In genomic region chr2:178241852-178242551, GRCh38 we compare ENCODE assay signal across 9 cellular contexts. TPM values are rescaled to one million over a fixed set of nuclear protein-coding genes. Genes with fewer than 3 reads are reported as not detected.
A peak's percentile ranks its signal among the peaks of the same experiment; 100 is the strongest.
DNase-seq lines count a peak whose midpoint lies in the region; ATAC-seq and TF ChIP-seq lines count a peak whose summit lies in the region.
"Had no signal": no experiment of that assay in that cellular context is flagged by ENCODE, and none has a peak within 500 bp of the region (broad histone marks: within the 10 kb centered on the region; RNA-seq: fewer than 3 reads in every experiment).

No MANE protein-coding gene starts in this region.

- H3K9me3 Mint-ChIP-seq in Calu3 (ENCODE audit: low read depth, unreplicated experiment) (no peaks in the 10 kb centered on the region), chondrocyte (ENCODE audit: low read depth) (no peaks in the 10 kb centered on the region)
- H3K9me3 Mint-ChIP-seq: activated naive CD4-positive, alpha-beta T cell treated with anti-CD3 and anti-CD28 coated beads, Interleukin-2, amount 50 U/mL, for 72 hours had no signal

- peaks cover 4% of the 10 kb centered on the region for H3K4me1 ChIP-seq in lower lobe of right lung

- H3K36me3 ChIP-seq in lower lobe of right lung: no peaks in the 10 kb centered on the region

- H3K27me3 ChIP-seq in lower lobe of right lung (ENCODE audit: low read depth): no peaks in the 10 kb centered on the region

- H3K4me1 Mint-ChIP-seq in Calu3 (ENCODE audit: low read depth, unreplicated experiment) (peaks cover 10% of the 10 kb centered on the region), chondrocyte (ENCODE audit: low read depth) (peaks cover 29% of the 10 kb centered on the region)

- TF ChIP-seq CTCF in Calu3 (IDR thresholded peaks at IDR 0.05; ENCODE audit: unreplicated experiment) (no peak), chondrocyte (IDR thresholded peaks at IDR 0.05) (no peak), lower lobe of right lung (IDR thresholded peaks at IDR 0.05) (no peak)

- H3K36me3 Mint-ChIP-seq in Calu3 (ENCODE audit: insufficient read depth, unreplicated experiment) (no peaks in the 10 kb centered on the region), chondrocyte (ENCODE audit: low read depth) (no peaks in the 10 kb centered on the region)
- H3K36me3 Mint-ChIP-seq: activated naive CD4-positive, alpha-beta T cell treated with anti-CD3 and anti-CD28 coated beads, Interleukin-2, amount 50 U/mL, for 72 hours had no signal

- intact Hi-C loops in Calu3 (cut with micrococcal nuclease; ENCODE audit: unreplicated experiment): no loop called here
- intact Hi-C loops in lower lobe of right lung (cut with DNase I): no loop called here

- H3K27ac Mint-ChIP-seq in Calu3 (ENCODE audit: unreplicated experiment) (peak overlapping the region; percentile 58), chondrocyte (ENCODE audit: unreplicated experiment) (peak overlapping the region; percentile 97)
- H3K27ac Mint-ChIP-seq: activated naive CD4-positive, alpha-beta T cell treated with anti-CD3 and anti-CD28 coated beads, Interleukin-2, amount 50 U/mL, for 72 hours had no signal

- CTCF ChIA-PET in Calu3 (lab: Charles Lee): no interaction called here

- H3K4me3 ChIP-seq in lower lobe of right lung: no peak overlapping the region

- H3K27me3 Mint-ChIP-seq in Calu3 (ENCODE audit: unreplicated experiment) (no peaks in the 10 kb centered on the region), chondrocyte (ENCODE audit: low read depth) (no peaks in the 10 kb centered on the region)

- peak; percentile 65 to 81 for ATAC-seq in lower lobe of right lung
- no peak for ATAC-seq in GM21367 (IDR thresholded peaks at IDR 0.05; ENCODE audit: unreplicated experiment)
- no peak for ATAC-seq in GM19397 (IDR thresholded peaks at IDR 0.05; ENCODE audit: unreplicated experiment)
- no peak for ATAC-seq in GM18502 (IDR thresholded peaks at IDR 0.05; ENCODE audit: poor library complexity, unreplicated experiment)

- H3K9me3 ChIP-seq in lower lobe of right lung: no peaks in the 10 kb centered on the region

- BruUV-seq in Calu3 (replicated peaks; lab: Mats Ljungman, UMichigan): no TSS peak

- H3K27ac ChIP-seq in lower lobe of right lung: no peak overlapping the region

- no peak overlapping the region for H3K4me3 Mint-ChIP-seq in Calu3 (ENCODE audit: low read depth, unreplicated experiment)
- H3K4me3 Mint-ChIP-seq in chondrocyte (ENCODE audit: unreplicated experiment): no peak overlapping the region

- DNase-seq in Calu3: peak; percentile 29
- DNase-seq in NCI-H2171 treated with DMSO at 0.1 percent for 48 hours (lab: John Stamatoyannopoulos, UW): peak; percentile 90
- no peak for DNase-seq in chondrocyte (ENCODE audit: low spot score)
- no peak for DNase-seq in lower lobe of right lung
- DNase-seq in NCI-H187 (lab: John Stamatoyannopoulos, UW): no peak

RNA-seq across cellular contexts. Expression of gene OSBPL6, which starts 47.7 kb away (rescaled TPM):
- total RNA-seq in Calu3 (2022) (1.0 and 2.3 TPM in 2 replicates), chondrocyte (6.5 to 10.5 TPM (median 10.3 TPM) in 3 replicates), lower lobe of right lung (7.9 TPM)

Comparison
In these comparisons a context has a peak if more than half of its experiments do, and no peak if none do; other contexts are left out.
1. DNase-seq: peak in Calu3 (single experiment) and NCI-H2171 treated with DMSO at 0.1 percent for 48 hours (single experiment); none in chondrocyte (single experiment), lower lobe of right lung (single experiment) and NCI-H187 (0 of 2).
2. ATAC-seq: peak in lower lobe of right lung (2 of 2); none in GM21367 (single experiment), GM19397 (single experiment) and GM18502 (single experiment).